Comparison of ENCODE assay signal across 8 cellular contexts in genomic region chr1:184754479-184755225, GRCh38. TPM values are rescaled to one million over a fixed set of nuclear protein-coding genes. Genes with fewer than 3 reads are reported as not detected.
A peak's percentile ranks its signal among the peaks of the same experiment; 100 is the strongest.
DNase-seq lines count a peak whose midpoint lies in the region; ATAC-seq and TF ChIP-seq lines count a peak whose summit lies in the region.

EDEM3 (minus strand) TSS chr1:184754858; CDS start chr1:184754646, 212 bp downstream.

- H3K4me1 Mint-ChIP-seq in activated T-helper 2 cell treated with anti-CD3 and anti-CD28 coated beads, Interferon-gamma antibody, Interleukin-2, Interleukin-4, amounts not matched to agents 10 μg/mL and 5 μg/mL and 100 μg/mL, durations not matched to agents 14 hours and 24 hours and 36 hours (ENCODE audit: low read depth), result peaks cover 41% of the 10 kb centered on the region
- peaks cover 21 to 50% (median 46%) of the 10 kb centered on the region in 7 donors for H3K4me1 Mint-ChIP-seq in naive thymus-derived CD4-positive, alpha-beta T cell
- H3K4me1 Mint-ChIP-seq in stimulated activated naive B cell treated with anti-CD40 and anti-IgM and Interleukin-4, amounts not matched to agents 10 μg/mL and 1 μg/mL and 100 μg/mL, for 72 hours, result peaks cover 8 to 24% of the 10 kb centered on the region in 2 donors

- POLR2A ChIA-PET in naive thymus-derived CD4-positive, alpha-beta T cell (lab: Charles Lee), result interaction anchor here (0.7 to 2.9 kb wide), 14 partner anchors 9 to 1621 kb away, joined by 3 to 19 read pairs (median 3); partner anchors contain the start of genes ODR4, SWT1, TPR and TRMT1L

- TF ChIP-seq CTCF in RWPE2 (IDR thresholded peaks at IDR 0.05; ENCODE audit: poor library complexity, severe bottlenecking) (no peak), fibroblast of lung (conservative IDR thresholded peaks at IDR 0.05 in 1 of 2, IDR thresholded peaks at IDR 0.05 in 1 of 2; ENCODE audit: low read depth in 1 of 2, low read length in 2 of 2) (no peak)

- peaks cover 5% of the 10 kb centered on the region for H3K4me1 ChIP-seq in RWPE2 (ENCODE audit: insufficient read depth, poor library complexity, severe bottlenecking)
- H3K4me1 ChIP-seq in fibroblast of lung (ENCODE audit: control insufficient read depth, extremely low read depth, insufficient read depth, low read length), result no peaks in the 10 kb centered on the region
- H3K4me1 ChIP-seq in naive thymus-derived CD4-positive, alpha-beta T cell (ENCODE audit: control insufficient read depth in 2 of 2, insufficient read depth in 2 of 2, low read length in 2 of 2), result peaks cover 9 to 13% of the 10 kb centered on the region in 2 donors

- H3K27ac Mint-ChIP-seq in activated T-helper 2 cell treated with anti-CD3 and anti-CD28 coated beads, Interferon-gamma antibody, Interleukin-2, Interleukin-4, amounts not matched to agents 10 μg/mL and 5 μg/mL and 100 μg/mL, durations not matched to agents 14 hours and 24 hours and 36 hours, result peak within 1 kb of the TSS; percentile 79
- H3K27ac Mint-ChIP-seq in naive thymus-derived CD4-positive, alpha-beta T cell, result peak within 1 kb of the TSS; percentile 71 to 97 (median 93)
- H3K27ac Mint-ChIP-seq in stimulated activated naive B cell treated with anti-CD40 and anti-IgM and Interleukin-4, amounts not matched to agents 10 μg/mL and 1 μg/mL and 100 μg/mL, for 72 hours, result peak within 1 kb of the TSS; percentile 97

- CTCF ChIA-PET in naive thymus-derived CD4-positive, alpha-beta T cell (lab: Charles Lee), result interaction anchor here (0.9 to 1.5 kb wide), 2 partner anchors 51 to 1121 kb away, joined by 3 read pairs; no protein-coding TSS in a partner anchor

- DNase-seq in EH (ENCODE audit: low read depth), result peak; percentile 100
- DNase-seq in H4 (ENCODE audit: low spot score), result peak; percentile 99
- peak; percentile 98 for DNase-seq in LoVo (ENCODE audit: low spot score)
- peak; percentile 100 for DNase-seq in RWPE2 (ENCODE audit: low spot score)
- DNase-seq in activated T-helper 2 cell treated with anti-CD3 and anti-CD28 coated beads, Interferon-gamma antibody, Interleukin-2, Interleukin-4, amounts not matched to agents 10 μg/mL and 5 μg/mL and 100 μg/mL, durations not matched to agents 14 hours and 24 hours and 36 hours (ENCODE audit: low spot score), result peak; percentile 98
- peak; percentile 99 for DNase-seq in fibroblast of lung (ENCODE audit: low read depth in 2 of 2)
- DNase-seq in naive thymus-derived CD4-positive, alpha-beta T cell, result peak; percentile 86 to 100 (median 99)
- peak; percentile 99 for DNase-seq in stimulated activated naive B cell treated with anti-CD40 and anti-IgM and Interleukin-4, amounts not matched to agents 10 μg/mL and 1 μg/mL and 100 μg/mL, for 72 hours

- H3K9me3 Mint-ChIP-seq in activated T-helper 2 cell treated with anti-CD3 and anti-CD28 coated beads, Interferon-gamma antibody, Interleukin-2, Interleukin-4, amounts not matched to agents 10 μg/mL and 5 μg/mL and 100 μg/mL, durations not matched to agents 14 hours and 24 hours and 36 hours, result no peaks in the 10 kb centered on the region
- no peaks in the 10 kb centered on the region for H3K9me3 Mint-ChIP-seq in naive thymus-derived CD4-positive, alpha-beta T cell
- H3K9me3 Mint-ChIP-seq in stimulated activated naive B cell treated with anti-CD40 and anti-IgM and Interleukin-4, amounts not matched to agents 10 μg/mL and 1 μg/mL and 100 μg/mL, for 72 hours, result no peaks in the 10 kb centered on the region

- H3K4me3 Mint-ChIP-seq in activated T-helper 2 cell treated with anti-CD3 and anti-CD28 coated beads, Interferon-gamma antibody, Interleukin-2, Interleukin-4, amounts not matched to agents 10 μg/mL and 5 μg/mL and 100 μg/mL, durations not matched to agents 14 hours and 24 hours and 36 hours (ENCODE audit: low read depth), result peak within 1 kb of the TSS; percentile 87
- peak within 1 kb of the TSS; percentile 87 to 96 (median 94) for H3K4me3 Mint-ChIP-seq in naive thymus-derived CD4-positive, alpha-beta T cell
- peak within 1 kb of the TSS; percentile 91 to 98 for H3K4me3 Mint-ChIP-seq in stimulated activated naive B cell treated with anti-CD40 and anti-IgM and Interleukin-4, amounts not matched to agents 10 μg/mL and 1 μg/mL and 100 μg/mL, for 72 hours

- H3K79me2 ChIP-seq in fibroblast of lung (ENCODE audit: control insufficient read depth, insufficient read depth, low read length), result peaks cover 26% of the 10 kb centered on the region

- H3K27ac ChIP-seq in RWPE2 (ENCODE audit: poor library complexity, severe bottlenecking) (peak within 1 kb of the TSS; percentile 46), fibroblast of lung (ENCODE audit: insufficient read depth, low read length) (peak within 1 kb of the TSS; percentile 97)
- peak within 1 kb of the TSS; percentile 91 for H3K27ac ChIP-seq in naive thymus-derived CD4-positive, alpha-beta T cell (ENCODE audit: low read depth, low read length)

- H3K9ac ChIP-seq in fibroblast of lung (ENCODE audit: insufficient read depth, low read length), result peak within 1 kb of the TSS; percentile 97

- no peaks in the 10 kb centered on the region for H4K20me1 ChIP-seq in fibroblast of lung (ENCODE audit: control insufficient read depth, extremely low read depth, insufficient read depth, low read length)

- peak; percentile 98 for ATAC-seq in RWPE2 (ENCODE audit: low read depth)
- peak; percentile 96 for ATAC-seq in naive thymus-derived CD4-positive, alpha-beta T cell
- peak; percentile 92 for ATAC-seq in stimulated activated naive B cell treated with anti-CD40 and anti-IgM and Interleukin-4, amounts not matched to agents 10 μg/mL and 1 μg/mL and 100 μg/mL, for 72 hours (replicated peaks)

- H3K27me3 ChIP-seq in RWPE2 (ENCODE audit: insufficient read depth, poor library complexity, severe bottlenecking) (no peaks in the 10 kb centered on the region), fibroblast of lung (ENCODE audit: control insufficient read depth, insufficient read depth, low read length) (no peaks in the 10 kb centered on the region)
- H3K27me3 ChIP-seq in naive thymus-derived CD4-positive, alpha-beta T cell (ENCODE audit: control insufficient read depth in 2 of 2, insufficient read depth in 2 of 2, low read length in 2 of 2), result no peaks in the 10 kb centered on the region

- H3K36me3 ChIP-seq in RWPE2 (ENCODE audit: low read depth) (no peaks in the 10 kb centered on the region), fibroblast of lung (ENCODE audit: control insufficient read depth, insufficient read depth, low read length) (no peaks in the 10 kb centered on the region)
- peaks cover 0 to 8% (median 0%) of the 10 kb centered on the region in 3 experiments for H3K36me3 ChIP-seq in naive thymus-derived CD4-positive, alpha-beta T cell (ENCODE audit: control insufficient read depth in 2 of 3, insufficient read depth in 3 of 3, low read length in 3 of 3)

- intact Hi-C loops in activated T-helper 2 cell treated with anti-CD3 and anti-CD28 coated beads, Interferon-gamma antibody, Interleukin-2, Interleukin-4, amounts not matched to agents 10 μg/mL and 5 μg/mL and 100 μg/mL, durations not matched to agents 14 hours and 24 hours and 36 hours (cut with micrococcal nuclease), result loop anchor here (1.0 to 10.0 kb wide), 16 partner anchors 9 to 1620 kb away; partner anchors contain the start of genes ARPC5, IVNS1ABP, NIBAN1 and ODR4
- intact Hi-C loops in naive thymus-derived CD4-positive, alpha-beta T cell (cut with micrococcal nuclease), result loop anchor here (1.0 to 10.0 kb wide), 22 partner anchors 11 to 1966 kb away; partner anchors contain the start of genes ARPC5 (in 2 of the 2), IVNS1ABP (in 2 of the 2), ODR4 (in 2 of the 2) and RNF2 (in 2 of the 2)

- H3K27me3 Mint-ChIP-seq in activated T-helper 2 cell treated with anti-CD3 and anti-CD28 coated beads, Interferon-gamma antibody, Interleukin-2, Interleukin-4, amounts not matched to agents 10 μg/mL and 5 μg/mL and 100 μg/mL, durations not matched to agents 14 hours and 24 hours and 36 hours (ENCODE audit: low read depth), result peaks cover 19% of the 10 kb centered on the region
- H3K27me3 Mint-ChIP-seq in naive thymus-derived CD4-positive, alpha-beta T cell, result peaks cover 0 to 13% (median 0%) of the 10 kb centered on the region in 5 donors
- peaks cover 5 to 11% of the 10 kb centered on the region in 2 donors for H3K27me3 Mint-ChIP-seq in stimulated activated naive B cell treated with anti-CD40 and anti-IgM and Interleukin-4, amounts not matched to agents 10 μg/mL and 1 μg/mL and 100 μg/mL, for 72 hours

- peak within 1 kb of the TSS; percentile 93 for H2AFZ ChIP-seq in fibroblast of lung (ENCODE audit: low read length)

- H3K36me3 Mint-ChIP-seq in activated T-helper 2 cell treated with anti-CD3 and anti-CD28 coated beads, Interferon-gamma antibody, Interleukin-2, Interleukin-4, amounts not matched to agents 10 μg/mL and 5 μg/mL and 100 μg/mL, durations not matched to agents 14 hours and 24 hours and 36 hours (ENCODE audit: low read depth), result peaks cover 15% of the 10 kb centered on the region
- H3K36me3 Mint-ChIP-seq in naive thymus-derived CD4-positive, alpha-beta T cell, result peaks cover 0 to 9% (median 0%) of the 10 kb centered on the region in 5 donors
- no peaks in the 10 kb centered on the region for H3K36me3 Mint-ChIP-seq in stimulated activated naive B cell treated with anti-CD40 and anti-IgM and Interleukin-4, amounts not matched to agents 10 μg/mL and 1 μg/mL and 100 μg/mL, for 72 hours

- H3K4me2 ChIP-seq in fibroblast of lung (ENCODE audit: extremely low read depth, insufficient read depth, low read length), result peak within 1 kb of the TSS; percentile 88

- H3K9me3 ChIP-seq in RWPE2 (ENCODE audit: severe bottlenecking) (no peaks in the 10 kb centered on the region), fibroblast of lung (ENCODE audit: control insufficient read depth, insufficient read depth, low read depth, low read length) (no peaks in the 10 kb centered on the region)
- H3K9me3 ChIP-seq in naive thymus-derived CD4-positive, alpha-beta T cell (ENCODE audit: control insufficient read depth in 2 of 3, low read length in 3 of 3), result no peaks in the 10 kb centered on the region

- H3K4me3 ChIP-seq in RWPE2 (ENCODE audit: severe bottlenecking) (peak within 1 kb of the TSS; percentile 87), fibroblast of lung (replicated peaks in 1 of 4; ENCODE audit: control extremely low read depth in 1 of 4, insufficient read depth in 1 of 4, low read depth in 3 of 4, low read length in 4 of 4) (peak within 1 kb of the TSS; percentile 80 to 94 (median 88))
- peak within 1 kb of the TSS; percentile 84 for H3K4me3 ChIP-seq in naive thymus-derived CD4-positive, alpha-beta T cell (ENCODE audit: low read length)

RNA-seq across cellular contexts. Expression of gene EDEM3, which starts in this region (rescaled TPM):
- total RNA-seq in H4 (2014; rRNA removed; shearing (Covaris generic)), result 21.7 and 28.4 TPM in 2 replicates
- total RNA-seq in activated T-helper 2 cell treated with anti-CD3 and anti-CD28 coated beads, Interferon-gamma antibody, Interleukin-2, Interleukin-4, amounts not matched to agents 10 μg/mL and 5 μg/mL and 100 μg/mL, durations not matched to agents 14 hours and 24 hours and 36 hours, result 25.3 and 30.2 TPM in 2 replicates
- total RNA-seq in fibroblast of lung, result 47.9 and 52.4 TPM in 2 replicates
- 27.0 and 40.2 TPM in 2 replicates for polyA plus RNA-seq in fibroblast of lung
- polyA plus RNA-seq in fibroblast of lung (2012), result 14.1 and 19.8 TPM in 2 replicates
- polyA minus RNA-seq in fibroblast of lung (ENCODE audit: low replicate concordance), result 15.7 and 23.1 TPM in 2 replicates
- total RNA-seq in naive thymus-derived CD4-positive, alpha-beta T cell, result 10 to 100 TPM; 21.0 to 55.9 (median 33.9) TPM
- polyA plus RNA-seq in naive thymus-derived CD4-positive, alpha-beta T cell, result 10 to 100 TPM in 1 of 2 donors, 1 to 10 TPM in 1; 9.3 to 12.4 TPM

Comparison
In these comparisons a context has a peak if more than half of its experiments do, and no peak if none do; other contexts are left out.
1. Peak in every context shown above with its lines: DNase-seq, ATAC-seq, H3K4me3 ChIP-seq and H3K27ac ChIP-seq.
2. H3K27ac ChIP-seq: peak in every context shown above with its lines; median percentile 97 in fibroblast of lung; 91 in naive thymus-derived CD4-positive, alpha-beta T cell; 46 in RWPE2.